ENCODE assay signal across 2 cellular contexts in the genomic region with DNA sequence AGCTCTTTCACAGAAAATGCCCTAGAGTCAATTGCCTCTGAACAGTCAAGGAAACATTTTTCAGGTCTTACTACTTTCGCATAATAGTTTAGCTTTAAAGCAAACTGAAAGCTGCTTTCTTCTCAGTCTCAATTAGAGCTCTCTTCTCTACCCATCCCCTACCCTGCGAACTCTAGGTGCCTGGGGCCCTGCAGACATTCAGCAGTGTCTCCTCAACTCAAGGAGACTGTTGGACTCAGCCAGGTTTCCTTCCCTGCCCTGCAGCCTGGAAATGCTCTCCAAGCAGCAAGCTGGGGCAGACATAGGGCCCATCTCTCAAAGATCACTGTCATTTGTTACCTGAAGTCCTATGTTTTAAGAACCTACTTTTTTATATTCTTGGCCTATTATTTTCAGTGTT.
TF ChIP-seq lines count a peak whose summit lies in the region.

No MANE protein-coding gene starts in this region.

TF ChIP-seq in GM23338, 12 proteins besides CTCF, POLR2A, EP300 and RAD21 (continued from another document):
- TF ChIP-seq, protein P1, sequence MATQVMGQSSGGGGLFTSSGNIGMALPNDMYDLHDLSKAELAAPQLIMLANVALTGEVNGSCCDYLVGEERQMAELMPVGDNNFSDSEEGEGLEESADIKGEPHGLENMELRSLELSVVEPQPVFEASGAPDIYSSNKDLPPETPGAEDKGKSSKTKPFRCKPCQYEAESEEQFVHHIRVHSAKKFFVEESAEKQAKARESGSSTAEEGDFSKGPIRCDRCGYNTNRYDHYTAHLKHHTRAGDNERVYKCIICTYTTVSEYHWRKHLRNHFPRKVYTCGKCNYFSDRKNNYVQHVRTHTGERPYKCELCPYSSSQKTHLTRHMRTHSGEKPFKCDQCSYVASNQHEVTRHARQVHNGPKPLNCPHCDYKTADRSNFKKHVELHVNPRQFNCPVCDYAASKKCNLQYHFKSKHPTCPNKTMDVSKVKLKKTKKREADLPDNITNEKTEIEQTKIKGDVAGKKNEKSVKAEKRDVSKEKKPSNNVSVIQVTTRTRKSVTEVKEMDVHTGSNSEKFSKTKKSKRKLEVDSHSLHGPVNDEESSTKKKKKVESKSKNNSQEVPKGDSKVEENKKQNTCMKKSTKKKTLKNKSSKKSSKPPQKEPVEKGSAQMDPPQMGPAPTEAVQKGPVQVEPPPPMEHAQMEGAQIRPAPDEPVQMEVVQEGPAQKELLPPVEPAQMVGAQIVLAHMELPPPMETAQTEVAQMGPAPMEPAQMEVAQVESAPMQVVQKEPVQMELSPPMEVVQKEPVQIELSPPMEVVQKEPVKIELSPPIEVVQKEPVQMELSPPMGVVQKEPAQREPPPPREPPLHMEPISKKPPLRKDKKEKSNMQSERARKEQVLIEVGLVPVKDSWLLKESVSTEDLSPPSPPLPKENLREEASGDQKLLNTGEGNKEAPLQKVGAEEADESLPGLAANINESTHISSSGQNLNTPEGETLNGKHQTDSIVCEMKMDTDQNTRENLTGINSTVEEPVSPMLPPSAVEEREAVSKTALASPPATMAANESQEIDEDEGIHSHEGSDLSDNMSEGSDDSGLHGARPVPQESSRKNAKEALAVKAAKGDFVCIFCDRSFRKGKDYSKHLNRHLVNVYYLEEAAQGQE (IDR thresholded peaks at IDR 0.05; ENCODE audit: unreplicated experiment): no peak
- TF ChIP-seq, protein P2, sequence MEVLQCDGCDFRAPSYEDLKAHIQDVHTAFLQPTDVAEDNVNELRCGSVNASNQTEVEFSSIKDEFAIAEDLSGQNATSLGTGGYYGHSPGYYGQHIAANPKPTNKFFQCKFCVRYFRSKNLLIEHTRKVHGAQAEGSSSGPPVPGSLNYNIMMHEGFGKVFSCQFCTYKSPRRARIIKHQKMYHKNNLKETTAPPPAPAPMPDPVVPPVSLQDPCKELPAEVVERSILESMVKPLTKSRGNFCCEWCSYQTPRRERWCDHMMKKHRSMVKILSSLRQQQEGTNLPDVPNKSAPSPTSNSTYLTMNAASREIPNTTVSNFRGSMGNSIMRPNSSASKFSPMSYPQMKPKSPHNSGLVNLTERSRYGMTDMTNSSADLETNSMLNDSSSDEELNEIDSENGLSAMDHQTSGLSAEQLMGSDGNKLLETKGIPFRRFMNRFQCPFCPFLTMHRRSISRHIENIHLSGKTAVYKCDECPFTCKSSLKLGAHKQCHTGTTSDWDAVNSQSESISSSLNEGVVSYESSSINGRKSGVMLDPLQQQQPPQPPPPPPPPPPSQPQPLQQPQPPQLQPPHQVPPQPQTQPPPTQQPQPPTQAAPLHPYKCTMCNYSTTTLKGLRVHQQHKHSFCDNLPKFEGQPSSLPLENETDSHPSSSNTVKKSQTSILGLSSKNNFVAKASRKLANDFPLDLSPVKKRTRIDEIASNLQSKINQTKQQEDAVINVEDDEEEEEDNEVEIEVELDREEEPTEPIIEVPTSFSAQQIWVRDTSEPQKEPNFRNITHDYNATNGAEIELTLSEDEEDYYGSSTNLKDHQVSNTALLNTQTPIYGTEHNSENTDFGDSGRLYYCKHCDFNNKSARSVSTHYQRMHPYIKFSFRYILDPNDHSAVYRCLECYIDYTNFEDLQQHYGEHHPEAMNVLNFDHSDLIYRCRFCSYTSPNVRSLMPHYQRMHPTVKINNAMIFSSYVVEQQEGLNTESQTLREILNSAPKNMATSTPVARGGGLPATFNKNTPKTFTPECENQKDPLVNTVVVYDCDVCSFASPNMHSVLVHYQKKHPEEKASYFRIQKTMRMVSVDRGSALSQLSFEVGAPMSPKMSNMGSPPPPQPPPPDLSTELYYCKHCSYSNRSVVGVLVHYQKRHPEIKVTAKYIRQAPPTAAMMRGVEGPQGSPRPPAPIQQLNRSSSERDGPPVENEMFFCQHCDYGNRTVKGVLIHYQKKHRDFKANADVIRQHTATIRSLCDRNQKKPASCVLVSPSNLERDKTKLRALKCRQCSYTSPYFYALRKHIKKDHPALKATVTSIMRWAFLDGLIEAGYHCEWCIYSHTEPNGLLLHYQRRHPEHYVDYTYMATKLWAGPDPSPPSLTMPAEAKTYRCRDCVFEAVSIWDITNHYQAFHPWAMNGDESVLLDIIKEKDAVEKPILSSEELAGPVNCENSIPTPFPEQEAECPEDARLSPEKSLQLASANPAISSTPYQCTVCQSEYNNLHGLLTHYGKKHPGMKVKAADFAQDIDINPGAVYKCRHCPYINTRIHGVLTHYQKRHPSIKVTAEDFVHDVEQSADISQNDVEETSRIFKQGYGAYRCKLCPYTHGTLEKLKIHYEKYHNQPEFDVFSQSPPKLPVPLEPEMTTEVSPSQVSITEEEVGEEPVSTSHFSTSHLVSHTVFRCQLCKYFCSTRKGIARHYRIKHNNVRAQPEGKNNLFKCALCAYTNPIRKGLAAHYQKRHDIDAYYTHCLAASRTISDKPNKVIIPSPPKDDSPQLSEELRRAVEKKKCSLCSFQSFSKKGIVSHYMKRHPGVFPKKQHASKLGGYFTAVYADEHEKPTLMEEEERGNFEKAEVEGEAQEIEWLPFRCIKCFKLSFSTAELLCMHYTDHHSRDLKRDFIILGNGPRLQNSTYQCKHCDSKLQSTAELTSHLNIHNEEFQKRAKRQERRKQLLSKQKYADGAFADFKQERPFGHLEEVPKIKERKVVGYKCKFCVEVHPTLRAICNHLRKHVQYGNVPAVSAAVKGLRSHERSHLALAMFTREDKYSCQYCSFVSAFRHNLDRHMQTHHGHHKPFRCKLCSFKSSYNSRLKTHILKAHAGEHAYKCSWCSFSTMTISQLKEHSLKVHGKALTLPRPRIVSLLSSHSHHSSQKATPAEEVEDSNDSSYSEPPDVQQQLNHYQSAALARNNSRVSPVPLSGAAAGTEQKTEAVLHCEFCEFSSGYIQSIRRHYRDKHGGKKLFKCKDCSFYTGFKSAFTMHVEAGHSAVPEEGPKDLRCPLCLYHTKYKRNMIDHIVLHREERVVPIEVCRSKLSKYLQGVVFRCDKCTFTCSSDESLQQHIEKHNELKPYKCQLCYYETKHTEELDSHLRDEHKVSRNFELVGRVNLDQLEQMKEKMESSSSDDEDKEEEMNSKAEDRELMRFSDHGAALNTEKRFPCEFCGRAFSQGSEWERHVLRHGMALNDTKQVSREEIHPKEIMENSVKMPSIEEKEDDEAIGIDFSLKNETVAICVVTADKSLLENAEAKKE (CRISPR knock-in tag; IDR thresholded peaks at IDR 0.05): no peak
- TF ChIP-seq POLR2AphosphoS5 (IDR thresholded peaks at IDR 0.05; ENCODE audit: low read depth) (no peak), STAT1 (IDR thresholded peaks at IDR 0.05; ENCODE audit: unreplicated experiment) (no peak)

TF ChIP-seq in H1, 55 proteins besides CTCF, POLR2A, EP300 and RAD21 (continued from another document):
- TF ChIP-seq ZNF274 (IDR thresholded peaks at IDR 0.05; ENCODE audit: borderline replicate concordance, extremely low read depth, low read length) (no peak), TEAD4 (IDR thresholded peaks at IDR 0.05; ENCODE audit: low read depth, low read length) (no peak), EZH2 (IDR thresholded peaks at IDR 0.05; ENCODE audit: low read depth, low read length, severe bottlenecking) (no peak), KDM1A (IDR thresholded peaks at IDR 0.05; ENCODE audit: borderline replicate concordance, low read length) (no peak)
